9 cellular contexts compared by ENCODE assay signal in the genomic region with DNA sequence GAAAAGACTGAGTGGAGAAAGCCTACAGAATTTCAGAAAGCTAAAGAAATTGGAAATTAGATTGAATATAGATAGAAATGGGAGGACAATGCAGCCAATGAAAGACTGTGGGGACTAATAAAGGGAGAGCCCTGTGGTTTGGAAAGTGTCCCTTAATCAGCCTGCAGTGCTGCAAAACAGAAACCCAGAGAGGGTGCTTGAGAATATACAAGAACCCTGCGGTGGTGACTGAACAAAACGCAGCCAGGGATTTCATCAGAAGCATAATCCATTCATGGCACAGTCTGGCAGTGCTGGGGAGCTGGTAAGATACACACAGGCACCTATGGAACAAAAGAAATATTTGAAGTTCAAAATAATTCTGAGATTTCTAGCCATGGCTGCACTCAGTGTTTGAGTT. TPM values are rescaled to one million over a fixed set of nuclear protein-coding genes. Genes with fewer than 3 reads are reported as not detected.
DNase-seq lines count a peak whose midpoint lies in the region; TF ChIP-seq lines count a peak whose summit lies in the region.
"Had no signal": no experiment of that assay in that cellular context is flagged by ENCODE, and none has a peak within 500 bp of the region (broad histone marks: within the 10 kb centered on the region; RNA-seq: fewer than 3 reads in every experiment).

No MANE protein-coding gene starts in this region.

- intact Hi-C loops in posterior vena cava (cut with DNase I), result no loop called here

- TF ChIP-seq CTCF in GM10248 (IDR thresholded peaks at IDR 0.05; ENCODE audit: control extremely low read depth, extremely low read depth, low read depth, missing control alignments), result no peak

- DNase-seq in EH (ENCODE audit: low read depth), result peak; percentile 4
- peak; percentile 80 for DNase-seq in NCI-H1436 treated with DMSO at 0.1 percent for 48 hours (lab: John Stamatoyannopoulos, UW)
- DNase-seq in activated naive CD4-positive, alpha-beta T cell treated with anti-CD3 and anti-CD28 coated beads, Interleukin-2, amount 50 U/mL, for 16 hours, result peak; percentile 19
- peak; percentile 49 for DNase-seq in myocyte (ENCODE audit: low read depth)
- no peak for DNase-seq in NCI-H446 treated with DMSO at 0.1 percent for 48 hours (lab: John Stamatoyannopoulos, UW)
- no peak for DNase-seq in posterior vena cava (ENCODE audit: low spot score)
- DNase-seq in GM10248 (ENCODE audit: extremely low spot score), result no peak
- no peak for DNase-seq in activated CD4-positive, CD25-positive, alpha-beta regulatory T cell treated with anti-CD3 and anti-CD28 coated beads, Interleukin-2, amount 50 U/mL, for 72 hours
- DNase-seq: foreskin keratinocyte had no signal

- CTCF ChIA-PET in GM10248 (lab: Yijun Ruan, JAX), result interaction anchor here (2.8 kb wide), 1 partner anchor 9 kb away, joined by 14 read pairs; no protein-coding TSS in a partner anchor

- POLR2A ChIA-PET in GM10248 (lab: Yijun Ruan, JAX), result no interaction called here

RNA-seq across cellular contexts. Expression of gene CEP41, which starts 19.1 kb away (rescaled TPM):
- total RNA-seq in myocyte (10.6 and 12.0 TPM in 2 replicates), posterior vena cava (10 to 100 TPM in 1 of 2 donors, 1 to 10 TPM in 1; 5.0 to 11.5 TPM)
- polyA plus RNA-seq in myocyte (2012), result 16.3 TPM

RNA-seq across cellular contexts. Expression of gene CPA1, which starts 41.4 kb away (rescaled TPM):
- 1.3 and 6.5 TPM in 2 replicates for total RNA-seq in myocyte
- 1.6 TPM for polyA plus RNA-seq in myocyte (2012)
- 1 to 10 TPM in 1 of 2 donors, under 1 TPM in 1; 0.79 to 6.7 TPM for total RNA-seq in posterior vena cava
- total RNA-seq: foreskin keratinocyte had no signal
- polyA plus RNA-seq: foreskin keratinocyte had no signal

Comparison
In these comparisons a context has a peak if more than half of its experiments do, and no peak if none do; other contexts are left out.
1. DNase-seq: peak in EH (single experiment), NCI-H1436 treated with DMSO at 0.1 percent for 48 hours (single experiment), activated naive CD4-positive, alpha-beta T cell treated with anti-CD3 and anti-CD28 coated beads, Interleukin-2, amount 50 U/mL, for 16 hours (single experiment) and myocyte (single experiment); none in NCI-H446 treated with DMSO at 0.1 percent for 48 hours (single experiment), posterior vena cava (single experiment), GM10248 (single experiment) and activated CD4-positive, CD25-positive, alpha-beta regulatory T cell treated with anti-CD3 and anti-CD28 coated beads, Interleukin-2, amount 50 U/mL, for 72 hours (single experiment).